24 cellular contexts compared by ENCODE assay signal in the genomic region with DNA sequence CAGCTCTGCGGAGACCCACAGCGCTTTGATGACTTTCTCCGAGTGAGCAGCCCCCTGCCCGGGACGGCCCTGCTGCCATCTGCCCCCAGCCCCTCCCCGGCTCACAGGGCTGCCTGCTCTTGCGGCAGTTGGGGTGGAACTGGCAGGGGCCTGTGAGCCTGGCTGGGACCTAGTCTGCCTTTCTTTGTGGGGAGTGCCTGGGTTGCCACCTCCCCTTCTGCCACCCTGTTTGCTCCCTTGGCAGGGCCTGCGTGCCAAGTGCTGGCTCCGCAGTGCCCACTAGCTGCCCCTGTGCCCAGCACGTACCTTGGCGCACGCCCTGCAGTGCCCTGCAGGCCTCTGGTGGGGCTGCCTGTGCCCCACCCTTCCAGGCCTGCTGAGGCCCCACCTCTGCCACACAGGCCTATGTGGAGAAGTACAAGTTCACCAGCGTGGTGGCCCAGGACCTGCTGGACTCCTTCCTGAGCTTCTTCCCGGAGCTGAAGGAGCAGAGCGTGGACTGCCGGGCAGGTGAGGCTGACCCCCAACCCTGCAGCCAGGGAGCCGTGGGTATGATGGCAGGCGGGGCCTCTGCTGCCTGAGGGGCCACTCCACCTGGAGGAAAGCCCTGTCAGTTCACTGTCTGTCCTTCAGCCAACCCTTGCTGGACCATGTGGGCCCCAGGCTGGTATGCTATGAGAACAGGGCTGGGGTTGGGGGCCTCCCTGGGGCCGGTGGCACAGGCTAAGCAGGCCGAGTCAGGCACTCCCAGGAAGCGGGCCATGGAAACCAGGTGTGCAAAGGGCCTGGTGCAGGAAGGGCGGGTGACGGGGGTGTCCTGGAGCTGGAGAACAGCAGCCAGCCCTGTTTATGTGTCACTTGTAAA. TPM values are rescaled to one million over a fixed set of nuclear protein-coding genes. Genes with fewer than 3 reads are reported as not detected.
A peak's percentile ranks its signal among the peaks of the same experiment; 100 is the strongest.
DNase-seq lines count a peak whose midpoint lies in the region; ATAC-seq, FAIRE-seq and TF ChIP-seq lines count a peak whose summit lies in the region.
"Had no signal": no experiment of that assay in that cellular context is flagged by ENCODE, and none has a peak within 500 bp of the region (broad histone marks: within the 10 kb centered on the region; RNA-seq: fewer than 3 reads in every experiment).

No MANE protein-coding gene starts in this region.

- no peak overlapping the region for H3K27ac ChIP-seq in kidney (ENCODE audit: low read depth in 2 of 2, low read length in 2 of 2)
- H3K27ac ChIP-seq: ascending aorta, neutrophil, psoas muscle, WERI-Rb-1 had no signal

- no peaks in the 10 kb centered on the region for H3K9me3 Mint-ChIP-seq in activated naive CD4-positive, alpha-beta T cell treated with anti-CD3 and anti-CD28 coated beads, Interleukin-2, amount 50 U/mL, for 72 hours
- H3K9me3 Mint-ChIP-seq in activated naive CD4-positive, alpha-beta T cell treated with anti-CD3 and anti-CD28 coated beads, Interleukin-2, amount 10 ng/mL, durations not matched to agents 7 days and 5 days, result no peaks in the 10 kb centered on the region
- no peaks in the 10 kb centered on the region for H3K9me3 Mint-ChIP-seq in stimulated activated naive B cell treated with anti-CD40 and anti-IgM and Interleukin-4, amounts not matched to agents 10 μg/mL and 1 μg/mL and 100 μg/mL, for 72 hours
- H3K9me3 Mint-ChIP-seq: CD4-positive, CD25-positive, alpha-beta regulatory T cell had no signal

- H3K9ac ChIP-seq in kidney (ENCODE audit: low read length in 2 of 2), result no peak overlapping the region

- H3K4me3 Mint-ChIP-seq in activated naive CD4-positive, alpha-beta T cell treated with anti-CD3 and anti-CD28 coated beads, Interleukin-2, amount 10 ng/mL, durations not matched to agents 7 days and 5 days, result no peak overlapping the region
- H3K4me3 Mint-ChIP-seq in stimulated activated naive B cell treated with anti-CD40 and anti-IgM and Interleukin-4, amounts not matched to agents 10 μg/mL and 1 μg/mL and 100 μg/mL, for 72 hours, result no peak overlapping the region
- H3K4me3 Mint-ChIP-seq: activated naive CD8-positive, alpha-beta T cell had no signal

- no peaks in the 10 kb centered on the region for H3K27me3 Mint-ChIP-seq in activated naive CD4-positive, alpha-beta T cell treated with anti-CD3 and anti-CD28 coated beads, Interleukin-2, amount 10 ng/mL, durations not matched to agents 7 days and 5 days
- H3K27me3 Mint-ChIP-seq in stimulated activated naive B cell treated with anti-CD40 and anti-IgM and Interleukin-4, amounts not matched to agents 10 μg/mL and 1 μg/mL and 100 μg/mL, for 72 hours, result no peaks in the 10 kb centered on the region
- H3K27me3 Mint-ChIP-seq: activated naive CD8-positive, alpha-beta T cell; CD4-positive, CD25-positive, alpha-beta regulatory T cell had no signal

- H3K36me3 Mint-ChIP-seq in activated naive CD4-positive, alpha-beta T cell treated with anti-CD3 and anti-CD28 coated beads, Interleukin-2, amount 50 U/mL, for 72 hours, result no peaks in the 10 kb centered on the region
- peaks cover 26% of the 10 kb centered on the region for H3K36me3 Mint-ChIP-seq in activated naive CD4-positive, alpha-beta T cell treated with anti-CD3 and anti-CD28 coated beads, Interleukin-2, amount 10 ng/mL, durations not matched to agents 7 days and 5 days
- peaks cover 28 to 36% of the 10 kb centered on the region in 2 donors for H3K36me3 Mint-ChIP-seq in stimulated activated naive B cell treated with anti-CD40 and anti-IgM and Interleukin-4, amounts not matched to agents 10 μg/mL and 1 μg/mL and 100 μg/mL, for 72 hours
- H3K36me3 Mint-ChIP-seq: activated naive CD8-positive, alpha-beta T cell had no signal

- peak overlapping the region; percentile 78 to 82 for H3K27ac Mint-ChIP-seq in activated naive CD4-positive, alpha-beta T cell treated with anti-CD3 and anti-CD28 coated beads, Interleukin-2, amount 50 U/mL, for 72 hours
- H3K27ac Mint-ChIP-seq in activated naive CD4-positive, alpha-beta T cell treated with anti-CD3 and anti-CD28 coated beads, Interleukin-2, amount 10 ng/mL, durations not matched to agents 7 days and 5 days, result no peak overlapping the region
- peak overlapping the region; percentile 56 for H3K27ac Mint-ChIP-seq in stimulated activated naive B cell treated with anti-CD40 and anti-IgM and Interleukin-4, amounts not matched to agents 10 μg/mL and 1 μg/mL and 100 μg/mL, for 72 hours
- H3K27ac Mint-ChIP-seq: activated naive CD8-positive, alpha-beta T cell had no signal

- H3K4me1 Mint-ChIP-seq in activated naive CD4-positive, alpha-beta T cell treated with anti-CD3 and anti-CD28 coated beads, Interleukin-2, amount 10 ng/mL, durations not matched to agents 7 days and 5 days, result peaks cover 37% of the 10 kb centered on the region
- H3K4me1 Mint-ChIP-seq in stimulated activated naive B cell treated with anti-CD40 and anti-IgM and Interleukin-4, amounts not matched to agents 10 μg/mL and 1 μg/mL and 100 μg/mL, for 72 hours, result peaks cover 21 to 45% of the 10 kb centered on the region in 2 donors

- CTCF ChIA-PET in activated naive CD4-positive, alpha-beta T cell treated with anti-CD3 and anti-CD28 coated beads, Interleukin-2, amount 10 ng/mL, durations not matched to agents 7 days and 5 days (lab: Charles Lee), result no interaction called here

- H3K9me3 ChIP-seq in kidney (ENCODE audit: control insufficient read depth in 1 of 2, low read length in 2 of 2), result no peaks in the 10 kb centered on the region
- H3K9me3 ChIP-seq: ascending aorta, neutrophil, psoas muscle had no signal

- peaks cover 4 to 5% of the 10 kb centered on the region in 2 donors for H3K36me3 ChIP-seq in kidney (ENCODE audit: control insufficient read depth in 1 of 2, insufficient read depth in 2 of 2, low read length in 2 of 2)

- TF ChIP-seq CTCF in kidney (IDR thresholded peaks at IDR 0.05; ENCODE audit: borderline replicate concordance, extremely low read depth, insufficient read depth), result no peak

- no peak for ATAC-seq in activated naive CD4-positive, alpha-beta T cell treated with anti-CD3 and anti-CD28 coated beads, Interleukin-2, amount 50 U/mL, for 72 hours
- ATAC-seq in stimulated activated naive B cell treated with anti-CD40 and anti-IgM and Interleukin-4, amounts not matched to agents 10 μg/mL and 1 μg/mL and 100 μg/mL, for 72 hours (replicated peaks), result no peak
- ATAC-seq: psoas muscle had no signal

- no peak overlapping the region for H3K4me3 ChIP-seq in kidney (ENCODE audit: low read length in 2 of 2)
- H3K4me3 ChIP-seq: ascending aorta, psoas muscle, skin epidermis had no signal

- FAIRE-seq in kidney (lab: Jason Lieb, UNC), result no peak
- FAIRE-seq: endometrium had no signal

- peaks cover 0 to 7% of the 10 kb centered on the region in 2 donors for H3K4me1 ChIP-seq in kidney (ENCODE audit: control insufficient read depth in 1 of 2, insufficient read depth in 1 of 2, low read depth in 1 of 2, low read length in 2 of 2)

- no peak for DNase-seq in activated naive CD4-positive, alpha-beta T cell treated with anti-CD3 and anti-CD28 coated beads, Interleukin-2, amount 50 U/mL, for 72 hours (ENCODE audit: low spot score in 2 of 2)
- no peak for DNase-seq in activated naive CD4-positive, alpha-beta T cell treated with anti-CD3 and anti-CD28 coated beads, Interleukin-2, amount 10 ng/mL, durations not matched to agents 7 days and 5 days
- peak; percentile 64 for DNase-seq in kidney
- DNase-seq in stimulated activated naive B cell treated with anti-CD40 and anti-IgM and Interleukin-4, amounts not matched to agents 10 μg/mL and 1 μg/mL and 100 μg/mL, for 72 hours, result no peak
- no peak for DNase-seq in activated effector memory CD4-positive, alpha-beta T cell treated with Interleukin-2 at 50 U/mL for 16 hours
- DNase-seq in activated CD4-positive, alpha-beta T cell treated with anti-CD3 and anti-CD28 coated beads, Interleukin-2, amount 50 U/mL, for 48 hours, result no peak
- DNase-seq: 8988T; activated CD4-positive, alpha-beta T cell treated with anti-CD3 and anti-CD28 coated beads, Interleukin-2, amount 50 U/mL, for 1 hour; CD4-positive, CD25-positive, alpha-beta regulatory T cell; central memory CD4-positive, alpha-beta T cell; dermis blood vessel endothelial cell; DMS 273 treated with DMSO at 0.1 percent for 48 hours; HCEC 1CT; Karpas-422; NCI-H2227 treated with DMSO at 0.1 percent for 48 hours; NCI-H748 treated with DMSO at 0.1 percent for 48 hours; stimulated activated CD4-positive, alpha-beta T cell treated with anti-CD3 and anti-CD28 coated beads, Interleukin-2, amount 100 ng/mL, for 24 hours; WERI-Rb-1 had no signal

- intact Hi-C loops in kidney (cut with DNase I), result no loop called here

RNA-seq across cellular contexts. Expression of a gene that starts 7.0 kb away (rescaled TPM):
- total RNA-seq in activated naive CD4-positive, alpha-beta T cell treated with anti-CD3 and anti-CD28 coated beads, Interleukin-2, amount 50 U/mL, for 72 hours, result 10 to 100 TPM; 22.6 to 51.2 TPM
- total RNA-seq in kidney, result 77.4 TPM
- 65.4 TPM for polyA plus RNA-seq in kidney (ENCODE audit: insufficient read depth, low read depth, low replicate concordance)

RNA-seq across cellular contexts. Expression of a gene that starts 11.2 kb away (rescaled TPM):
- total RNA-seq in activated naive CD4-positive, alpha-beta T cell treated with anti-CD3 and anti-CD28 coated beads, Interleukin-2, amount 50 U/mL, for 72 hours, result 10 to 100 TPM; 28.9 to 39.0 TPM
- total RNA-seq in kidney, result 50.9 TPM
- 26.3 TPM for polyA plus RNA-seq in kidney (ENCODE audit: insufficient read depth, low read depth, low replicate concordance)

RNA-seq across cellular contexts. Expression of a gene that starts 15.2 kb away (rescaled TPM):
- total RNA-seq in activated naive CD4-positive, alpha-beta T cell treated with anti-CD3 and anti-CD28 coated beads, Interleukin-2, amount 50 U/mL, for 72 hours, result 1 to 10 TPM; 3.8 to 5.4 TPM
- 7.0 TPM for total RNA-seq in kidney
- 5.9 TPM for polyA plus RNA-seq in kidney (ENCODE audit: insufficient read depth, low read depth, low replicate concordance)

RNA-seq across cellular contexts. Expression of a gene that starts 17.5 kb away (rescaled TPM):
- 10 to 100 TPM; 15.4 to 22.1 TPM for total RNA-seq in activated naive CD4-positive, alpha-beta T cell treated with anti-CD3 and anti-CD28 coated beads, Interleukin-2, amount 50 U/mL, for 72 hours
- 22.1 TPM for total RNA-seq in kidney
- polyA plus RNA-seq in kidney (ENCODE audit: insufficient read depth, low read depth, low replicate concordance), result 3.0 TPM

RNA-seq across cellular contexts. Expression of a gene that starts 49.9 kb away (rescaled TPM):
- 1 to 10 TPM; 1.5 to 7.9 TPM for total RNA-seq in activated naive CD4-positive, alpha-beta T cell treated with anti-CD3 and anti-CD28 coated beads, Interleukin-2, amount 50 U/mL, for 72 hours
- 6.7 TPM for total RNA-seq in kidney
- polyA plus RNA-seq in kidney (ENCODE audit: insufficient read depth, low read depth, low replicate concordance), result 1.7 TPM
- total RNA-seq: ascending aorta had no signal
